9 cellular contexts compared by ENCODE assay signal in genomic region chr1:236282159-236282716, GRCh38. TPM values are rescaled to one million over a fixed set of nuclear protein-coding genes. Genes with fewer than 3 reads are reported as not detected.
DNase-seq lines count a peak whose midpoint lies in the region; ATAC-seq, FAIRE-seq and TF ChIP-seq lines count a peak whose summit lies in the region.
"Had no signal": no experiment of that assay in that cellular context is flagged by ENCODE, and none has a peak within 500 bp of the region (broad histone marks: within the 10 kb centered on the region; RNA-seq: fewer than 3 reads in every experiment).

No MANE protein-coding gene starts in this region.

- H3K36me3 ChIP-seq in endocrine pancreas (ENCODE audit: control insufficient read depth, insufficient read depth, low read length) (peaks cover 4% of the 10 kb centered on the region), pancreas (no peaks in the 10 kb centered on the region)

- ATAC-seq in HG02973 (IDR thresholded peaks at IDR 0.05; ENCODE audit: unreplicated experiment), result peak; percentile 3
- peak; percentile 54 for ATAC-seq in T-helper 17 cell
- no peak for ATAC-seq in pancreas

- H3K4me1 ChIP-seq in endocrine pancreas (ENCODE audit: control insufficient read depth, insufficient read depth, low read length) (no peaks in the 10 kb centered on the region), pancreas (peaks cover 3 to 33% (median 10%) of the 10 kb centered on the region in 3 donors)

- H3K4me3 ChIP-seq in endocrine pancreas (ENCODE audit: control insufficient read depth, insufficient read depth, low read length), result peak overlapping the region; percentile 75
- peak overlapping the region; percentile 93 to 98 (median 96) for H3K4me3 ChIP-seq in pancreas

- peak overlapping the region; percentile 92 for H3K4me3 Mint-ChIP-seq in T-helper 17 cell

- no peaks in the 10 kb centered on the region for H3K27me3 Mint-ChIP-seq in T-helper 17 cell

- H3K9me3 ChIP-seq in T-helper 17 cell (ENCODE audit: control insufficient read depth, low read length, poor library complexity, severe bottlenecking) (no peaks in the 10 kb centered on the region), endocrine pancreas (ENCODE audit: control insufficient read depth, low read length) (no peaks in the 10 kb centered on the region), pancreas (no peaks in the 10 kb centered on the region)

- WGBS in pancreas, 2 donors, result 2 to 4% methylated on average over 33 to 34 of the region's 34 CpGs

- H3K27me3 ChIP-seq in endocrine pancreas (ENCODE audit: control insufficient read depth, insufficient read depth, low read length) (no peaks in the 10 kb centered on the region), pancreas (no peaks in the 10 kb centered on the region)

- H3K27ac ChIP-seq in pancreas, result peak overlapping the region; percentile 89 to 94 (median 92)

- peak overlapping the region; percentile 86 for H3K27ac Mint-ChIP-seq in T-helper 17 cell

- no peaks in the 10 kb centered on the region for H3K36me3 Mint-ChIP-seq in T-helper 17 cell (ENCODE audit: low read depth)

- no peak for FAIRE-seq in pancreas (lab: Jason Lieb, UNC)
- FAIRE-seq: frontal cortex had no signal

- peak overlapping the region; percentile 58 for H3K9ac ChIP-seq in endocrine pancreas (ENCODE audit: control insufficient read depth, insufficient read depth, low read length)

- TF ChIP-seq CTCF in pancreas (IDR thresholded peaks at IDR 0.05), result no peak

- peak; percentile 45 for DNase-seq in NOMO-1 treated with DMSO at 0.1 percent for 48 hours (lab: John Stamatoyannopoulos, UW; ENCODE audit: unreplicated experiment)
- DNase-seq in NOMO-1 (lab: John Stamatoyannopoulos, UW; ENCODE audit: unreplicated experiment in 2 of 2), result no peak
- peak in 1 of 3 donors; percentile 17 for DNase-seq in T-helper 17 cell
- peak in 1 of 6 donors; percentile 41 for DNase-seq in pancreas
- no peak for DNase-seq in activated gamma-delta T cell treated with Interleukin-2 at 50 U/mL for 16 hours
- DNase-seq in kidney glomerular epithelial cell (lab: John Stamatoyannopoulos, UW), result no peak

- H3K4me1 Mint-ChIP-seq in T-helper 17 cell, result peaks cover 40% of the 10 kb centered on the region

- intact Hi-C loops in pancreas (cut with DNase I), result no loop called here

RNA-seq across cellular contexts. Expression of gene ERO1B, which starts 0.5 kb away (rescaled TPM):
- total RNA-seq in T-helper 17 cell, result 10 to 100 TPM; 11.1 to 14.9 TPM
- total RNA-seq in pancreas, result 100 to 1,000 TPM in 3 of 6 donors, 10 to 100 TPM in 3; 94.9 to 153 (median 100) TPM
- polyA plus RNA-seq in pancreas, result 100 to 1,000 TPM in 1 of 2 donors, 10 to 100 TPM in 1; 84.5 to 225 TPM

Comparison
In these comparisons a context has a peak if more than half of its experiments do, and no peak if none do; other contexts are left out.
1. ATAC-seq: peak in HG02973 (single experiment) and T-helper 17 cell (single experiment); none in pancreas (0 of 4).
2. RNA of gene ERO1B, which starts 0.5 kb away (total RNA-seq): 94.9 to 153 TPM in pancreas; 11.1 to 14.9 TPM in T-helper 17 cell; every median in the first group is over 4 times any median in the second.